1 cellular context compared by ENCODE assay signal in genomic region chr3:118479376-118479775, GRCh38.
TF ChIP-seq lines count a peak whose summit lies in the region.

No MANE protein-coding gene starts in this region.

TF ChIP-seq in GM23338, 12 proteins besides CTCF, POLR2A, EP300 and RAD21 (continued from another document):
- no peak for TF ChIP-seq ZNF462 (CRISPR knock-in tag; IDR thresholded peaks at IDR 0.05)
- no peak for TF ChIP-seq ZNF331 (CRISPR knock-in tag; IDR thresholded peaks at IDR 0.05; ENCODE audit: low read depth)
- TF ChIP-seq EZH2 (IDR thresholded peaks at IDR 0.05; ENCODE audit: low read depth, unreplicated experiment), result no peak
